17 cellular contexts compared by ENCODE assay signal in the genomic region with DNA sequence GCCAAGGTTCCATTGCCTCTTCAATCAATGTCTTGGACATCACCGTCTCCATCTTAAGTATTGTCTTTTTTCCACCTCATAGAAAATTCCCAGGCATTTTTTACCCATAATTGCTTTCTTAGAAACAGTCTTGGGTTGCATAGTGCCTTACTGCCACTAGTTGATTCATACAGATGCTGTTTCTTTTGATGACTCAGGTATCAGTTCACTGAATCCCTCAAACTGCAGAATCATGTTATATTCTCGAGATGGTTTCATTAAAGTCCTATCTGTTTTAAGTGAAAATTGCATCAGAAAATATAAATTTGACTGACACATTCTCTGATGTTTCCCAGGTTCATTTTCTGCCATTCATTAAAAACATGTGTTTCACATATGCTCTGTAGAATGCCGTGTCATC.
"Had no signal": no experiment of that assay in that cellular context is flagged by ENCODE, and none has a peak within 500 bp of the region (broad histone marks: within the 10 kb centered on the region; RNA-seq: fewer than 3 reads in every experiment).

No MANE protein-coding gene starts in this region.

- H3K36me3 Mint-ChIP-seq: mesothelial cell of epicardium, neural progenitor cell had no signal

- ATAC-seq: activated CD8-positive, alpha-beta T cell treated with anti-CD3 and anti-CD28 coated beads for 36 hours; stimulated activated naive CD8-positive, alpha-beta T cell treated with anti-CD3 and anti-CD28 coated beads, Interleukin-15, Interleukin-2, amounts not matched to agents 100 U/mL and 50 U/mL, for 24 hours; upper lobe of right lung had no signal

- H3K36me3 ChIP-seq: neural progenitor cell, ovary, suprapubic skin, upper lobe of right lung had no signal

- H3K4me2 ChIP-seq: neural progenitor cell had no signal

- H3K9me3 ChIP-seq: ovary, suprapubic skin, upper lobe of right lung had no signal

- H3K4me1 ChIP-seq: suprapubic skin, upper lobe of right lung had no signal

- H3K27ac Mint-ChIP-seq: activated CD8-positive, alpha-beta T cell treated with anti-CD3 and anti-CD28 coated beads for 36 hours; activated naive CD4-positive, alpha-beta T cell treated with anti-CD3 and anti-CD28 coated beads for 36 hours; mesothelial cell of epicardium; neural progenitor cell had no signal

- H3K4me3 Mint-ChIP-seq: activated CD8-positive, alpha-beta T cell treated with anti-CD3 and anti-CD28 coated beads for 36 hours; activated naive CD4-positive, alpha-beta T cell treated with anti-CD3 and anti-CD28 coated beads for 36 hours; mesothelial cell of epicardium; neural progenitor cell had no signal

- H3K4me1 Mint-ChIP-seq: mesothelial cell of epicardium, neural progenitor cell had no signal

- H3K9ac ChIP-seq: neural progenitor cell had no signal

- H3K27me3 ChIP-seq: neural progenitor cell, ovary, suprapubic skin, upper lobe of right lung had no signal

- H3K27ac ChIP-seq: epithelial cell of prostate, neural progenitor cell, ovary, suprapubic skin, upper lobe of right lung, VCaP had no signal

- H3K27me3 Mint-ChIP-seq: activated CD8-positive, alpha-beta T cell treated with anti-CD3 and anti-CD28 coated beads for 36 hours had no signal

- H2AFZ ChIP-seq: neural progenitor cell had no signal

- H3K4me3 ChIP-seq: neural progenitor cell, ovary, suprapubic skin, upper lobe of right lung had no signal

- DNase-seq: activated CD8-positive, alpha-beta memory T cell treated with anti-CD3 and anti-CD28 coated beads, Interleukin-2, amount 50 U/mL, for 4 hours; activated CD8-positive, alpha-beta T cell treated with anti-CD3 and anti-CD28 coated beads for 36 hours; activated naive CD4-positive, alpha-beta T cell treated with anti-CD3 and anti-CD28 coated beads for 36 hours; central memory CD4-positive, alpha-beta T cell; effector memory CD4-positive, alpha-beta T cell; hippocampal formation; ovary; stimulated activated CD4-positive, alpha-beta T cell treated with anti-CD3 and anti-CD28 coated beads, Interleukin-12 subunit alpha, Interleukin-12 subunit beta, amount 100 ng/mL, for 4 hours; stimulated activated CD4-positive, alpha-beta T cell treated with anti-CD3 and anti-CD28 coated beads, Interleukin-2, amount 100 ng/mL, for 48 hours; stimulated activated naive CD8-positive, alpha-beta T cell treated with anti-CD3 and anti-CD28 coated beads, Interleukin-15, Interleukin-2, amounts not matched to agents 100 U/mL and 50 U/mL, for 24 hours; T-helper 9 cell; upper lobe of right lung had no signal
